ENCODE assay signal across 28 cellular contexts in the genomic region with DNA sequence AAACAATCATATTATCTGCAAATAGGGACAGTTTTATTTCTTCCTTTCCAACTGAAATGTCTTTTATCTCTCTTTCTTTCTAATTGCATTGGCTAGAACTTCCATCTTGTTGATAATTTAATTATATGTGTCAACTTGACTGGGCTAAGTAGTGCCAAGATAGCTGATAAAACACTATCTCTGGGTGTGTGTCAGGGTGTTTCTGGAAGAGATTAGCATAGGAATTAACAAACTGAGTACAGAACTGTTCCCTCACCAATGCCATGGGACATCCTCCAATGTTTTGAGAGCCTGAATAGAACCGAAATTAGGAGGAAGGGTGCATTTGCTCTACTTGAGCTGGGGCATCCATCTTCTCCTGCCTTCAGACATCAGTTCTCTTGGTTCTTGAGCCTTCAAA.
"Had no signal": no experiment of that assay in that cellular context is flagged by ENCODE, and none has a peak within 500 bp of the region (broad histone marks: within the 10 kb centered on the region; RNA-seq: fewer than 3 reads in every experiment).

No MANE protein-coding gene starts in this region.

- H3K27ac ChIP-seq: brain microvascular endothelial cell, SK-N-MC had no signal

- H3K4me1 Mint-ChIP-seq: activated naive CD4-positive, alpha-beta T cell treated with anti-CD3 and anti-CD28 coated beads, Interleukin-2, amount 10 ng/mL, durations not matched to agents 7 days and 5 days; activated naive CD8-positive, alpha-beta T cell treated with anti-CD3 and anti-CD28 coated beads, Interleukin-2, amount 50 U/mL, for 24 hours; central memory CD8-positive, alpha-beta T cell had no signal

- H3K36me3 Mint-ChIP-seq: activated CD4-positive, alpha-beta memory T cell treated with anti-CD3 and anti-CD28 coated beads for 36 hours; activated naive CD4-positive, alpha-beta T cell treated with anti-CD3 and anti-CD28 coated beads, Interleukin-2, amount 10 ng/mL, durations not matched to agents 7 days and 5 days; activated naive CD8-positive, alpha-beta T cell; WTC11 had no signal

- H3K4me3 Mint-ChIP-seq: activated CD4-positive, alpha-beta memory T cell treated with anti-CD3 and anti-CD28 coated beads for 36 hours; activated naive CD4-positive, alpha-beta T cell treated with anti-CD3 and anti-CD28 coated beads, Interleukin-2, amount 10 ng/mL, durations not matched to agents 7 days and 5 days; activated naive CD8-positive, alpha-beta T cell; activated naive CD8-positive, alpha-beta T cell treated with anti-CD3 and anti-CD28 coated beads, Interleukin-2, amount 50 U/mL, for 24 hours; activated T-cell treated with anti-CD3 and anti-CD28 coated beads, Interleukin-2, amount 50 U/mL, for 4 hours; central memory CD8-positive, alpha-beta T cell; WTC11 had no signal

- DNase-seq: activated CD4-positive, alpha-beta memory T cell treated with anti-CD3 and anti-CD28 coated beads for 36 hours; activated CD4-positive, alpha-beta T cell treated with anti-CD3 and anti-CD28 coated beads for 4 hours; activated CD4-positive, alpha-beta T cell treated with anti-CD3 and anti-CD28 coated beads, Interleukin-2, amount 50 U/mL, for 1 hour; activated CD4-positive, CD25-positive, alpha-beta regulatory T cell treated with anti-CD3 and anti-CD28 coated beads, Interleukin-2, amount 50 U/mL, for 72 hours; activated CD8-positive, alpha-beta memory T cell treated with anti-CD3 and anti-CD28 coated beads, Interleukin-2, amount 50 U/mL, for 4 hours; activated effector memory CD4-positive, alpha-beta T cell treated with Interleukin-2 at 50 U/mL for 16 hours; activated naive CD4-positive, alpha-beta T cell treated with anti-CD3 and anti-CD28 coated beads, Interleukin-2, amount 10 ng/mL, durations not matched to agents 7 days and 5 days; activated naive CD8-positive, alpha-beta T cell treated with anti-CD3 and anti-CD28 coated beads, Interleukin-2, amount 50 U/mL, for 24 hours; activated T-cell treated with anti-CD3 and anti-CD28 coated beads for 4 hours; activated T-cell treated with anti-CD3 and anti-CD28 coated beads, Interleukin-2, amount 50 U/mL, for 4 hours; anterior cingulate cortex; brain microvascular endothelial cell; Kasumi-1; KG1; MG63; NCI-H1048; NCI-H1105 treated with DMSO at 0.1 percent for 48 hours; NCI-H1436; NCI-H1694; NCI-H2029; NCI-H345; NCI-H524 treated with DMSO at 0.1 percent for 48 hours; T1000 had no signal

- H3K9me3 Mint-ChIP-seq: WTC11 had no signal

- H3K27me3 ChIP-seq: brain microvascular endothelial cell, MG63 had no signal

- H3K4me3 ChIP-seq: MG63, SK-N-MC had no signal

- H3K36me3 ChIP-seq: brain microvascular endothelial cell, MG63 had no signal

- H3K27ac Mint-ChIP-seq: activated CD4-positive, alpha-beta memory T cell treated with anti-CD3 and anti-CD28 coated beads for 36 hours; activated naive CD4-positive, alpha-beta T cell treated with anti-CD3 and anti-CD28 coated beads, Interleukin-2, amount 10 ng/mL, durations not matched to agents 7 days and 5 days; activated naive CD8-positive, alpha-beta T cell; activated naive CD8-positive, alpha-beta T cell treated with anti-CD3 and anti-CD28 coated beads, Interleukin-2, amount 50 U/mL, for 24 hours; WTC11 had no signal

- ATAC-seq: activated naive CD8-positive, alpha-beta T cell treated with anti-CD3 and anti-CD28 coated beads, Interleukin-2, amount 50 U/mL, for 24 hours; activated T-cell treated with anti-CD3 and anti-CD28 coated beads, Interleukin-2, amount 50 U/mL, for 4 hours; Panc1; WTC11 had no signal

- H3K9me3 ChIP-seq: MG63 had no signal

- H3K27me3 Mint-ChIP-seq: activated CD4-positive, alpha-beta memory T cell treated with anti-CD3 and anti-CD28 coated beads for 36 hours; activated naive CD4-positive, alpha-beta T cell treated with anti-CD3 and anti-CD28 coated beads, Interleukin-2, amount 10 ng/mL, durations not matched to agents 7 days and 5 days; activated naive CD8-positive, alpha-beta T cell; activated naive CD8-positive, alpha-beta T cell treated with anti-CD3 and anti-CD28 coated beads, Interleukin-2, amount 50 U/mL, for 24 hours; central memory CD8-positive, alpha-beta T cell had no signal
